Comparison of ENCODE assay signal across 16 cellular contexts in the genomic region with DNA sequence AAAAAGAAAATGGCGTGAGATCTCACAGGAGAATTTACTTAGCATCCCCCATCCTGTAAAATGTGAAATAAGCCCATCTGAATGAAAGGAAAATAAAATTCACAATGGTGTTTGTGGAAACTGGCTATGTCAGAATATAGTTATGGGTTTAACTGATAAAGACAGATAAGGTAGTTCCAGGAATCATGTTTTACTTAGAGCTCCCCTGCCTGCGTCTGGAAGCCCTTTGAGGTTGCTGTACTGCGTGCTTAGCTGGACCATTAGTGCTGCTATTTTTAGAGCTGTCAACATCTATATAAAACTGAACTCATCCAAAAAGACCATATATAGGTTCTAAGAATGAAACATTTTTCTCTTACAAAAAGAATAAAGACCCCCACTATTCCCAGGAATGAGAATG.
A peak's percentile ranks its signal among the peaks of the same experiment; 100 is the strongest.
DNase-seq lines count a peak whose midpoint lies in the region; ATAC-seq, FAIRE-seq and TF ChIP-seq lines count a peak whose summit lies in the region.
"Had no signal": no experiment of that assay in that cellular context is flagged by ENCODE, and none has a peak within 500 bp of the region (broad histone marks: within the 10 kb centered on the region; RNA-seq: fewer than 3 reads in every experiment).

No MANE protein-coding gene starts in this region.

- TF ChIP-seq CTCF in astrocyte (IDR thresholded peaks at IDR 0.05; ENCODE audit: insufficient read depth, low read depth, low read length) (no peak), fibroblast of the aortic adventitia (IDR thresholded peaks at IDR 0.05; ENCODE audit: insufficient read depth, low read length) (no peak), GM23338 (conservative IDR thresholded peaks at IDR 0.05; ENCODE audit: low read depth in 2 of 2) (no peak)
- no peak for TF ChIP-seq CTCF in CD4-positive, alpha-beta T cell (IDR thresholded peaks at IDR 0.05)

- no peak overlapping the region for H3K27ac Mint-ChIP-seq in astrocyte (ENCODE audit: unreplicated experiment)
- H3K27ac Mint-ChIP-seq in CD4-positive, alpha-beta T cell: no peak overlapping the region
- no peak overlapping the region for H3K27ac Mint-ChIP-seq in GM23338
- H3K27ac Mint-ChIP-seq: CD4-positive, alpha-beta memory T cell had no signal

- H3K9me3 Mint-ChIP-seq in astrocyte (ENCODE audit: unreplicated experiment) (no peaks in the 10 kb centered on the region), GM23338 (no peaks in the 10 kb centered on the region)
- H3K9me3 Mint-ChIP-seq in CD4-positive, alpha-beta T cell: peaks cover 2% of the 10 kb centered on the region

- H3K4me2 ChIP-seq in astrocyte (ENCODE audit: low read length): no peak overlapping the region
- H3K4me2 ChIP-seq in GM23338: no peak overlapping the region
- H3K4me2 ChIP-seq: KMS-11 had no signal

- no peak overlapping the region for H3K4me3 Mint-ChIP-seq in astrocyte (ENCODE audit: unreplicated experiment)
- H3K4me3 Mint-ChIP-seq in CD4-positive, alpha-beta T cell: no peak overlapping the region
- H3K4me3 Mint-ChIP-seq in GM23338: no peak overlapping the region
- H3K4me3 Mint-ChIP-seq: CD4-positive, alpha-beta memory T cell had no signal

- H3K9me3 ChIP-seq in astrocyte (ENCODE audit: insufficient read depth, low read depth, low read length): no peaks in the 10 kb centered on the region
- H3K9me3 ChIP-seq in CD4-positive, alpha-beta T cell (ENCODE audit: control insufficient read depth, low read length): no peaks in the 10 kb centered on the region

- H3K4me1 Mint-ChIP-seq in astrocyte (ENCODE audit: low read depth, unreplicated experiment) (peaks cover 5% of the 10 kb centered on the region), GM23338 (peaks cover 7% of the 10 kb centered on the region; the same call in 2 of the 3 replicates)
- no peaks in the 10 kb centered on the region for H3K4me1 Mint-ChIP-seq in CD4-positive, alpha-beta T cell (ENCODE audit: low read depth)
- H3K4me1 Mint-ChIP-seq: CD4-positive, alpha-beta memory T cell had no signal

- H3K79me2 ChIP-seq in astrocyte (ENCODE audit: insufficient read depth, low read length) (no peaks in the 10 kb centered on the region), GM23338 (replicated peaks; ENCODE audit: insufficient read depth) (no peaks in the 10 kb centered on the region)

- intact Hi-C loops in CD4-positive, alpha-beta T cell (cut with DNase I, micrococcal nuclease): no loop called here

- H3K36me3 Mint-ChIP-seq in astrocyte (ENCODE audit: low read depth, unreplicated experiment) (no peaks in the 10 kb centered on the region), GM23338 (ENCODE audit: low read depth) (no peaks in the 10 kb centered on the region)
- H3K36me3 Mint-ChIP-seq in CD4-positive, alpha-beta T cell (ENCODE audit: low read depth): no peaks in the 10 kb centered on the region
- H3K36me3 Mint-ChIP-seq: CD4-positive, alpha-beta memory T cell had no signal

- no peaks in the 10 kb centered on the region for H3K4me1 ChIP-seq in astrocyte (ENCODE audit: insufficient read depth, low read length)
- H3K4me1 ChIP-seq in GM23338 (ENCODE audit: insufficient read depth): peaks cover 15% of the 10 kb centered on the region; the same call in 1 of the 2 replicates

- H2AFZ ChIP-seq in astrocyte (ENCODE audit: low read depth, low read length): no peak overlapping the region
- no peak overlapping the region for H2AFZ ChIP-seq in GM23338

- no peak overlapping the region for H3K9ac ChIP-seq in astrocyte (ENCODE audit: low read length)
- H3K9ac ChIP-seq: KMS-11 had no signal

- DNase-seq in OCI-M1 (lab: John Stamatoyannopoulos, UW): peak; percentile 92
- peak; percentile 69 for DNase-seq in astrocyte (ENCODE audit: low read depth)
- peak; percentile 66 for DNase-seq in fibroblast of the aortic adventitia (ENCODE audit: low read depth)
- peak; percentile 42 for DNase-seq in retina
- no peak for DNase-seq in NCI-H2171 treated with DMSO at 0.1 percent for 48 hours (lab: John Stamatoyannopoulos, UW)
- DNase-seq in CD4-positive, alpha-beta T cell: no peak
- DNase-seq in GM23338 (ENCODE audit: low spot score): no peak
- DNase-seq: ACHN; CD4-positive, alpha-beta memory T cell; GOT3; NCI-H1105; NCI-H187; NCI-H510A; NCI-H82; SIG-M5 had no signal

- no peaks in the 10 kb centered on the region for H3K36me3 ChIP-seq in astrocyte (ENCODE audit: insufficient read depth, low read length)
- no peaks in the 10 kb centered on the region for H3K36me3 ChIP-seq in GM23338 (ENCODE audit: insufficient read depth)

- H4K20me1 ChIP-seq in astrocyte (ENCODE audit: insufficient read depth, low read length) (no peaks in the 10 kb centered on the region), GM23338 (replicated peaks; ENCODE audit: insufficient read depth) (no peaks in the 10 kb centered on the region)

- no peaks in the 10 kb centered on the region for H3K9me2 ChIP-seq in GM23338 (ENCODE audit: insufficient read depth)

- H3K4me3 ChIP-seq in astrocyte (ENCODE audit: insufficient read depth, low read depth, low read length): no peak overlapping the region
- no peak overlapping the region for H3K4me3 ChIP-seq in fibroblast of the aortic adventitia (ENCODE audit: low read depth, low read length)
- H3K4me3 ChIP-seq in GM23338: no peak overlapping the region

- H3K27ac ChIP-seq in astrocyte (ENCODE audit: low read depth, low read length): no peak overlapping the region
- H3K27ac ChIP-seq in CD4-positive, alpha-beta T cell (ENCODE audit: low read depth, low read length): no peak overlapping the region
- no peak overlapping the region for H3K27ac ChIP-seq in GM23338 (ENCODE audit: low read depth)
- H3K27ac ChIP-seq: KMS-11 had no signal

- ATAC-seq in CD4-positive, alpha-beta T cell (ENCODE audit: poor library complexity): no peak
- no peak for ATAC-seq in GM23338

- H3K27me3 ChIP-seq in astrocyte (ENCODE audit: insufficient read depth, low read length): no peaks in the 10 kb centered on the region
- no peaks in the 10 kb centered on the region for H3K27me3 ChIP-seq in CD4-positive, alpha-beta T cell (ENCODE audit: control insufficient read depth, insufficient read depth, low read length)
- no peaks in the 10 kb centered on the region for H3K27me3 ChIP-seq in GM23338 (ENCODE audit: insufficient read depth)

- no peaks in the 10 kb centered on the region for H3F3A ChIP-seq in GM23338 (replicated peaks; ENCODE audit: low read depth)

- POLR2A ChIA-PET in CD4-positive, alpha-beta T cell (lab: Charles Lee): no interaction called here

- FAIRE-seq in astrocyte (lab: Jason Lieb, UNC): no peak

- H3K27me3 Mint-ChIP-seq in astrocyte (ENCODE audit: low read depth, unreplicated experiment) (no peaks in the 10 kb centered on the region), GM23338 (ENCODE audit: insufficient read depth, low read depth, poor library complexity) (no peaks in the 10 kb centered on the region)
- no peaks in the 10 kb centered on the region for H3K27me3 Mint-ChIP-seq in CD4-positive, alpha-beta T cell
- H3K27me3 Mint-ChIP-seq: CD4-positive, alpha-beta memory T cell had no signal

- CTCF ChIA-PET in CD4-positive, alpha-beta T cell (lab: Charles Lee): no interaction called here

TF ChIP-seq in GM23338, 12 proteins besides CTCF, POLR2A, EP300 and RAD21 (continues in another document):
- no peak for TF ChIP-seq ZNF114 (CRISPR knock-in tag; IDR thresholded peaks at IDR 0.05)
- no peak for TF ChIP-seq POLR2AphosphoS5 (IDR thresholded peaks at IDR 0.05; ENCODE audit: low read depth)
- no peak for TF ChIP-seq STAT1 (IDR thresholded peaks at IDR 0.05; ENCODE audit: unreplicated experiment)
- no peak for TF ChIP-seq EZH2phosphoT487 (IDR thresholded peaks at IDR 0.05; ENCODE audit: unreplicated experiment)
- TF ChIP-seq ZNF331 (CRISPR knock-in tag; IDR thresholded peaks at IDR 0.05; ENCODE audit: low read depth): no peak
- TF ChIP-seq CREB1 (CRISPR knock-in tag; IDR thresholded peaks at IDR 0.05; ENCODE audit: low read depth): no peak
- TF ChIP-seq JUNB (IDR thresholded peaks at IDR 0.05; ENCODE audit: unreplicated experiment): no peak
- TF ChIP-seq, protein P1, sequence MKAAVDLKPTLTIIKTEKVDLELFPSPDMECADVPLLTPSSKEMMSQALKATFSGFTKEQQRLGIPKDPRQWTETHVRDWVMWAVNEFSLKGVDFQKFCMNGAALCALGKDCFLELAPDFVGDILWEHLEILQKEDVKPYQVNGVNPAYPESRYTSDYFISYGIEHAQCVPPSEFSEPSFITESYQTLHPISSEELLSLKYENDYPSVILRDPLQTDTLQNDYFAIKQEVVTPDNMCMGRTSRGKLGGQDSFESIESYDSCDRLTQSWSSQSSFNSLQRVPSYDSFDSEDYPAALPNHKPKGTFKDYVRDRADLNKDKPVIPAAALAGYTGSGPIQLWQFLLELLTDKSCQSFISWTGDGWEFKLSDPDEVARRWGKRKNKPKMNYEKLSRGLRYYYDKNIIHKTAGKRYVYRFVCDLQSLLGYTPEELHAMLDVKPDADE (IDR thresholded peaks at IDR 0.05): no peak
- TF ChIP-seq, protein P2, sequence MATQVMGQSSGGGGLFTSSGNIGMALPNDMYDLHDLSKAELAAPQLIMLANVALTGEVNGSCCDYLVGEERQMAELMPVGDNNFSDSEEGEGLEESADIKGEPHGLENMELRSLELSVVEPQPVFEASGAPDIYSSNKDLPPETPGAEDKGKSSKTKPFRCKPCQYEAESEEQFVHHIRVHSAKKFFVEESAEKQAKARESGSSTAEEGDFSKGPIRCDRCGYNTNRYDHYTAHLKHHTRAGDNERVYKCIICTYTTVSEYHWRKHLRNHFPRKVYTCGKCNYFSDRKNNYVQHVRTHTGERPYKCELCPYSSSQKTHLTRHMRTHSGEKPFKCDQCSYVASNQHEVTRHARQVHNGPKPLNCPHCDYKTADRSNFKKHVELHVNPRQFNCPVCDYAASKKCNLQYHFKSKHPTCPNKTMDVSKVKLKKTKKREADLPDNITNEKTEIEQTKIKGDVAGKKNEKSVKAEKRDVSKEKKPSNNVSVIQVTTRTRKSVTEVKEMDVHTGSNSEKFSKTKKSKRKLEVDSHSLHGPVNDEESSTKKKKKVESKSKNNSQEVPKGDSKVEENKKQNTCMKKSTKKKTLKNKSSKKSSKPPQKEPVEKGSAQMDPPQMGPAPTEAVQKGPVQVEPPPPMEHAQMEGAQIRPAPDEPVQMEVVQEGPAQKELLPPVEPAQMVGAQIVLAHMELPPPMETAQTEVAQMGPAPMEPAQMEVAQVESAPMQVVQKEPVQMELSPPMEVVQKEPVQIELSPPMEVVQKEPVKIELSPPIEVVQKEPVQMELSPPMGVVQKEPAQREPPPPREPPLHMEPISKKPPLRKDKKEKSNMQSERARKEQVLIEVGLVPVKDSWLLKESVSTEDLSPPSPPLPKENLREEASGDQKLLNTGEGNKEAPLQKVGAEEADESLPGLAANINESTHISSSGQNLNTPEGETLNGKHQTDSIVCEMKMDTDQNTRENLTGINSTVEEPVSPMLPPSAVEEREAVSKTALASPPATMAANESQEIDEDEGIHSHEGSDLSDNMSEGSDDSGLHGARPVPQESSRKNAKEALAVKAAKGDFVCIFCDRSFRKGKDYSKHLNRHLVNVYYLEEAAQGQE (IDR thresholded peaks at IDR 0.05; ENCODE audit: unreplicated experiment): no peak

Comparison
In these comparisons a context has a peak if more than half of its experiments do, and no peak if none do; other contexts are left out.
1. DNase-seq: peak in OCI-M1 (single experiment), astrocyte (single experiment), fibroblast of the aortic adventitia (single experiment) and retina (single experiment); none in NCI-H2171 treated with DMSO at 0.1 percent for 48 hours (single experiment), CD4-positive, alpha-beta T cell (0 of 10) and GM23338 (single experiment).